ENCODE assay signal across 17 cellular contexts in genomic region chr2:42376758-42377157, GRCh38.
"Had no signal": no experiment of that assay in that cellular context is flagged by ENCODE, and none has a peak within 500 bp of the region (broad histone marks: within the 10 kb centered on the region; RNA-seq: fewer than 3 reads in every experiment).

No MANE protein-coding gene starts in this region.

- H3K4me1 ChIP-seq: heart left ventricle, pancreas, tibial artery, upper lobe of left lung, uterus had no signal

- FAIRE-seq: pancreas, small intestine had no signal

- DNase-seq: dorsolateral prefrontal cortex; effector CD8-positive, alpha-beta T cell; foreskin melanocyte; heart left ventricle; hippocampal formation; left colon; mesendoderm; naive B cell; occipital lobe; pancreas; right cardiac atrium; small intestine; stimulated activated CD4-positive, alpha-beta T cell treated with anti-CD3 and anti-CD28 coated beads, Interleukin-12 subunit alpha, Interleukin-12 subunit beta, amount 100 ng/mL, for 4 hours; stimulated activated naive CD4-positive, alpha-beta T cell treated with Interleukin-2 at 50 U/mL for 16 hours; tibial artery; upper lobe of left lung; uterus had no signal

- H3K36me3 ChIP-seq: heart left ventricle, pancreas, tibial artery, upper lobe of left lung, uterus had no signal

- H3K4me3 ChIP-seq: dorsolateral prefrontal cortex, heart left ventricle, pancreas, tibial artery, upper lobe of left lung, uterus had no signal

- H3K27me3 ChIP-seq: dorsolateral prefrontal cortex, heart left ventricle, pancreas, tibial artery, upper lobe of left lung, uterus had no signal

- H3K9me3 ChIP-seq: heart left ventricle, pancreas, tibial artery, upper lobe of left lung, uterus had no signal

- ATAC-seq: heart left ventricle, left colon, pancreas, right cardiac atrium had no signal

- H3K27ac ChIP-seq: dorsolateral prefrontal cortex, heart left ventricle, pancreas, tibial artery, upper lobe of left lung, uterus had no signal
